9 cellular contexts compared by ENCODE assay signal in the genomic region with DNA sequence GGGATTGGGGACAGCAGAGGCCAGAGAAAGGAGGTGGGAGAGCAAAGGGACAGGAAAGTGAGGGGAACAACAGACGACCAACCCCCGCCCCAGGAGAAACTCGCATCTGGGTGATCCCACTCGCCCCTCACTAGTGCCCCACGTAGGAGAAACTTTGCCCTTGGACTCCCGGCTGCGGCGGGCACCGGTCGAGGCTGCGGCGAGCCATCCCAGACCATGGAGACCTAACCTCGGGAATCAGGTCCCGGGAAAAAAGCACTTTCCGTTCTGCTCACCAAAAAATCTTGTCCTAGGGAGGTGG. TPM values are rescaled to one million over a fixed set of nuclear protein-coding genes. Genes with fewer than 3 reads are reported as not detected.
DNase-seq lines count a peak whose midpoint lies in the region; ATAC-seq, FAIRE-seq and TF ChIP-seq lines count a peak whose summit lies in the region.
"Had no signal": no experiment of that assay in that cellular context is flagged by ENCODE, and none has a peak within 500 bp of the region (broad histone marks: within the 10 kb centered on the region; RNA-seq: fewer than 3 reads in every experiment).

No MANE protein-coding gene starts in this region.

- peaks cover 37% of the 10 kb centered on the region for H3K4me1 Mint-ChIP-seq in activated CD4-positive, alpha-beta T cell treated with anti-CD3 and anti-CD28 coated beads for 36 hours
- H3K4me1 Mint-ChIP-seq in activated CD8-positive, alpha-beta T cell treated with anti-CD3 and anti-CD28 coated beads for 36 hours (ENCODE audit: low read depth), result peaks cover 37% of the 10 kb centered on the region
- H3K4me1 Mint-ChIP-seq in stimulated activated naive CD8-positive, alpha-beta T cell treated with anti-CD3 and anti-CD28 coated beads, Interleukin-15, amount 100 ng/mL, for 72 hours, result peaks cover 45% of the 10 kb centered on the region

- H3K4me3 Mint-ChIP-seq in activated CD4-positive, alpha-beta T cell treated with anti-CD3 and anti-CD28 coated beads for 36 hours, result peak overlapping the region; percentile 98
- peak overlapping the region; percentile 98 for H3K4me3 Mint-ChIP-seq in activated CD8-positive, alpha-beta T cell treated with anti-CD3 and anti-CD28 coated beads for 36 hours
- H3K4me3 Mint-ChIP-seq in stimulated activated naive CD8-positive, alpha-beta T cell treated with anti-CD3 and anti-CD28 coated beads, Interleukin-15, amount 100 ng/mL, for 72 hours, result peak overlapping the region; percentile 93 to 95

- no peak for TF ChIP-seq CTCF in activated CD8-positive, alpha-beta T cell treated with anti-CD3 and anti-CD28 coated beads for 36 hours (IDR thresholded peaks at IDR 0.05)
- no peak for TF ChIP-seq CTCF in kidney (IDR thresholded peaks at IDR 0.05; ENCODE audit: borderline replicate concordance, extremely low read depth, insufficient read depth)

- no peaks in the 10 kb centered on the region for H3K36me3 ChIP-seq in kidney (ENCODE audit: control insufficient read depth in 1 of 2, insufficient read depth in 2 of 2, low read length in 2 of 2)

- H3K4me3 ChIP-seq in kidney (ENCODE audit: low read length in 2 of 2), result peak overlapping the region; percentile 55 to 56

- H3K9me3 ChIP-seq in kidney (ENCODE audit: control insufficient read depth in 1 of 2, low read length in 2 of 2), result no peaks in the 10 kb centered on the region
- H3K9me3 ChIP-seq: testis had no signal

- no peak overlapping the region for H3K27ac ChIP-seq in kidney (ENCODE audit: low read depth in 2 of 2, low read length in 2 of 2)
- H3K27ac ChIP-seq: testis had no signal

- FAIRE-seq in kidney (lab: Jason Lieb, UNC), result no peak

- H3K9me3 Mint-ChIP-seq in activated CD4-positive, alpha-beta T cell treated with anti-CD3 and anti-CD28 coated beads for 36 hours (ENCODE audit: low read depth), result no peaks in the 10 kb centered on the region
- H3K9me3 Mint-ChIP-seq in activated CD8-positive, alpha-beta T cell treated with anti-CD3 and anti-CD28 coated beads for 36 hours, result no peaks in the 10 kb centered on the region
- H3K9me3 Mint-ChIP-seq in stimulated activated naive CD8-positive, alpha-beta T cell treated with anti-CD3 and anti-CD28 coated beads, Interleukin-15, amount 100 ng/mL, for 72 hours, result no peaks in the 10 kb centered on the region

- peak overlapping the region; percentile 97 for H3K27ac Mint-ChIP-seq in activated CD4-positive, alpha-beta T cell treated with anti-CD3 and anti-CD28 coated beads for 36 hours
- H3K27ac Mint-ChIP-seq in activated CD8-positive, alpha-beta T cell treated with anti-CD3 and anti-CD28 coated beads for 36 hours, result peak overlapping the region; percentile 98
- peak overlapping the region; percentile 94 to 98 for H3K27ac Mint-ChIP-seq in stimulated activated naive CD8-positive, alpha-beta T cell treated with anti-CD3 and anti-CD28 coated beads, Interleukin-15, amount 100 ng/mL, for 72 hours

- intact Hi-C loops in activated CD4-positive, alpha-beta T cell treated with anti-CD3 and anti-CD28 coated beads for 36 hours (cut with DNase I, micrococcal nuclease), result loop anchor here (1.0 to 10.0 kb wide), 10 partner anchors 8 to 929 kb away; partner anchors contain the start of genes RPL5 (in 2 of the 2), DR1 (in 1 of the 2) and MTF2 (in 1 of the 2)
- intact Hi-C loops in activated CD8-positive, alpha-beta T cell treated with anti-CD3 and anti-CD28 coated beads for 36 hours (cut with micrococcal nuclease), result loop anchor here (5.0 kb wide), 1 partner anchor 172 kb away; no protein-coding TSS in a partner anchor
- intact Hi-C loops in kidney (cut with DNase I), result no loop called here

- no peak overlapping the region for H3K9ac ChIP-seq in kidney (ENCODE audit: low read length in 2 of 2)

- POLR2A ChIA-PET in activated CD4-positive, alpha-beta T cell treated with anti-CD3 and anti-CD28 coated beads for 36 hours (lab: Charles Lee), result interaction anchor here (0.6 to 6.3 kb wide), 6 partner anchors 9 to 385 kb away, joined by 3 to 101 read pairs (median 8); no protein-coding TSS in a partner anchor
- POLR2A ChIA-PET in activated CD8-positive, alpha-beta T cell treated with anti-CD3 and anti-CD28 coated beads for 36 hours (lab: Charles Lee), result interaction anchor here (1.0 to 10.9 kb wide), 17 partner anchors 8 to 537 kb away, joined by 3 to 213 read pairs (median 10); no protein-coding TSS in a partner anchor

- no peak for DNase-seq in activated CD4-positive, alpha-beta T cell treated with anti-CD3 and anti-CD28 coated beads for 36 hours
- no peak for DNase-seq in activated CD4-positive, alpha-beta T cell treated with anti-CD3 and anti-CD28 coated beads, Interleukin-2, amount 50 U/mL, for 1 hour
- DNase-seq in activated CD8-positive, alpha-beta T cell treated with anti-CD3 and anti-CD28 coated beads for 36 hours, result no peak
- peak; percentile 55 for DNase-seq in kidney
- no peak for DNase-seq in stimulated activated naive CD8-positive, alpha-beta T cell treated with anti-CD3 and anti-CD28 coated beads, Interleukin-15, amount 100 ng/mL, for 72 hours
- no peak for DNase-seq in NCI-H1694 (lab: John Stamatoyannopoulos, UW)

- H3K27me3 Mint-ChIP-seq in activated CD4-positive, alpha-beta T cell treated with anti-CD3 and anti-CD28 coated beads for 36 hours, result no peaks in the 10 kb centered on the region
- H3K27me3 Mint-ChIP-seq in activated CD8-positive, alpha-beta T cell treated with anti-CD3 and anti-CD28 coated beads for 36 hours, result no peaks in the 10 kb centered on the region
- no peaks in the 10 kb centered on the region for H3K27me3 Mint-ChIP-seq in stimulated activated naive CD8-positive, alpha-beta T cell treated with anti-CD3 and anti-CD28 coated beads, Interleukin-15, amount 100 ng/mL, for 72 hours

- CTCF ChIA-PET in activated CD4-positive, alpha-beta T cell treated with anti-CD3 and anti-CD28 coated beads for 36 hours (lab: Charles Lee), result interaction anchor here (0.5 to 5.9 kb wide), 7 partner anchors 9 to 1559 kb away, joined by 3 to 42 read pairs (median 5); no protein-coding TSS in a partner anchor
- CTCF ChIA-PET in activated CD8-positive, alpha-beta T cell treated with anti-CD3 and anti-CD28 coated beads for 36 hours (lab: Charles Lee), result interaction anchor here (0.8 to 5.0 kb wide), 14 partner anchors 9 to 477 kb away, joined by 3 to 51 read pairs (median 8); partner anchors contain the start of genes DIPK1A and RPL5

- peaks cover 14 to 35% of the 10 kb centered on the region in 2 donors for H3K4me1 ChIP-seq in kidney (ENCODE audit: control insufficient read depth in 1 of 2, insufficient read depth in 1 of 2, low read depth in 1 of 2, low read length in 2 of 2)

- H3K36me3 Mint-ChIP-seq in activated CD4-positive, alpha-beta T cell treated with anti-CD3 and anti-CD28 coated beads for 36 hours (ENCODE audit: low read depth), result peaks cover 55% of the 10 kb centered on the region
- peaks cover 62% of the 10 kb centered on the region for H3K36me3 Mint-ChIP-seq in activated CD8-positive, alpha-beta T cell treated with anti-CD3 and anti-CD28 coated beads for 36 hours (ENCODE audit: low read depth)

- ATAC-seq in activated CD4-positive, alpha-beta T cell treated with anti-CD3 and anti-CD28 coated beads for 36 hours, result no peak
- ATAC-seq in activated CD8-positive, alpha-beta T cell treated with anti-CD3 and anti-CD28 coated beads for 36 hours, result no peak
- ATAC-seq in stimulated activated naive CD8-positive, alpha-beta T cell treated with anti-CD3 and anti-CD28 coated beads, Interleukin-15, amount 100 ng/mL, for 72 hours, result no peak
- ATAC-seq in GM21367 (IDR thresholded peaks at IDR 0.05; ENCODE audit: unreplicated experiment) (no peak), GM19452 (IDR thresholded peaks at IDR 0.05; ENCODE audit: unreplicated experiment) (no peak)

RNA-seq across cellular contexts. Expression of gene GFI1, which starts 2.6 kb away (rescaled TPM):
- 10 to 100 TPM; 47.7 to 53.7 TPM for total RNA-seq in activated CD4-positive, alpha-beta T cell treated with anti-CD3 and anti-CD28 coated beads for 36 hours
- total RNA-seq in activated CD8-positive, alpha-beta T cell treated with anti-CD3 and anti-CD28 coated beads for 36 hours, result 10 to 100 TPM; 54.3 to 55.3 TPM
- 3.8 TPM for total RNA-seq in kidney
- 0.17 TPM for polyA plus RNA-seq in kidney (ENCODE audit: insufficient read depth, low read depth, low replicate concordance)

Comparison
In these comparisons a context has a peak if more than half of its experiments do, and no peak if none do; other contexts are left out.
1. RNA of gene GFI1, which starts 2.6 kb away (total RNA-seq): 54.3 to 55.3 TPM in activated CD8-positive, alpha-beta T cell treated with anti-CD3 and anti-CD28 coated beads for 36 hours and 47.7 to 53.7 TPM in activated CD4-positive, alpha-beta T cell treated with anti-CD3 and anti-CD28 coated beads for 36 hours; 3.8 TPM in kidney (single experiment); every median in the first group is over 10 times any median in the second.
2. Peak in every context shown above with its lines, with median percentiles within 50 percentile points of each other: H3K27ac Mint-ChIP-seq and H3K4me3 Mint-ChIP-seq.